ENCODE assay signal across 8 cellular contexts in genomic region chr16:79767597-79768280, GRCh38.
A peak's percentile ranks its signal among the peaks of the same experiment; 100 is the strongest.
DNase-seq lines count a peak whose midpoint lies in the region; ATAC-seq and TF ChIP-seq lines count a peak whose summit lies in the region.

No MANE protein-coding gene starts in this region.

- WGBS in prostate gland, result 20% methylated on average over 6 of the region's 6 CpGs

- peak overlapping the region in 2 of 4 donors; percentile 35 to 36 for H3K4me3 ChIP-seq in Peyer's patch
- peak overlapping the region; percentile 47 for H3K4me3 ChIP-seq in fibroblast of villous mesenchyme (ENCODE audit: low read depth, low read length)
- peak overlapping the region; percentile 23 for H3K4me3 ChIP-seq in prostate gland

- TF ChIP-seq POLR2A in Peyer's patch (IDR thresholded peaks at IDR 0.05) (peak in 1 of 2 donors; percentile 21), prostate gland (IDR thresholded peaks at IDR 0.05) (peak; percentile 9)

- no peaks in the 10 kb centered on the region for H3K9me3 ChIP-seq in Peyer's patch
- no peaks in the 10 kb centered on the region for H3K9me3 ChIP-seq in prostate gland

- H3K27me3 ChIP-seq in Peyer's patch (no peaks in the 10 kb centered on the region), prostate gland (replicated peaks; ENCODE audit: insufficient read depth) (no peaks in the 10 kb centered on the region)

- DNase-seq in COLO829 (ENCODE audit: low spot score), result peak; percentile 2
- DNase-seq in Peyer's patch, result peak in 2 of 3 donors; percentile 58 to 67
- peak; percentile 57 for DNase-seq in fibroblast of villous mesenchyme (ENCODE audit: low read depth)
- peak; percentile 47 for DNase-seq in prostate gland (ENCODE audit: low spot score)
- DNase-seq in LoVo (ENCODE audit: low spot score), result no peak

- intact Hi-C loops in prostate gland (cut with DNase I), result loop anchor here (5.0 to 10.0 kb wide), 3 partner anchors 45 to 1643 kb away; no protein-coding TSS in a partner anchor

- ATAC-seq in HG03025 (IDR thresholded peaks at IDR 0.05; ENCODE audit: low FRiP score, unreplicated experiment) (no peak), HG03280 (IDR thresholded peaks at IDR 0.05; ENCODE audit: unreplicated experiment) (no peak), GM18511 (IDR thresholded peaks at IDR 0.05; ENCODE audit: unreplicated experiment) (no peak)

- H3K4me1 ChIP-seq in Peyer's patch (peaks cover 0 to 45% (median 0%) of the 10 kb centered on the region in 4 donors), prostate gland (replicated peaks) (peaks cover 25% of the 10 kb centered on the region)

- TF ChIP-seq CTCF in Peyer's patch (IDR thresholded peaks at IDR 0.05) (peak in 3 of 6 experiments; percentile 46 to 61 (median 53)), fibroblast of villous mesenchyme (IDR thresholded peaks at IDR 0.05; ENCODE audit: insufficient read depth, low read depth, low read length) (peak; percentile 47), prostate gland (IDR thresholded peaks at IDR 0.05) (peak in 1 of 4 experiments; percentile 36)

- H3K36me3 ChIP-seq in Peyer's patch, result no peaks in the 10 kb centered on the region
- no peaks in the 10 kb centered on the region for H3K36me3 ChIP-seq in prostate gland

- H3K27ac ChIP-seq in Peyer's patch (peak overlapping the region; percentile 55 to 84 (median 78)), prostate gland (peak overlapping the region; percentile 85 to 89)
